Comparison of ENCODE assay signal across 31 cellular contexts in genomic region chr12:2418579-2418978, GRCh38.
"Had no signal": no experiment of that assay in that cellular context is flagged by ENCODE, and none has a peak within 500 bp of the region (broad histone marks: within the 10 kb centered on the region; RNA-seq: fewer than 3 reads in every experiment).

No MANE protein-coding gene starts in this region.

- H3K27ac Mint-ChIP-seq: activated CD4-positive, alpha-beta T cell treated with anti-CD3 and anti-CD28 coated beads for 36 hours; activated CD4-positive, alpha-beta T cell treated with anti-CD3 and anti-CD28 coated beads, Interleukin-2, amount 10 ng/mL, durations not matched to agents 7 days and 5 days; activated naive CD8-positive, alpha-beta T cell treated with anti-CD3 and anti-CD28 coated beads for 36 hours; activated T-helper 1 cell treated with anti-CD3 and anti-CD28 coated beads, Interleukin-12 subunit alpha, Interleukin-12 subunit beta, Interleukin-2, Interleukin-4 antibody, amounts not matched to agents 30 ng/mL and 10 ng/mL and 1 ng/mL, durations not matched to agents 14 hours and 24 hours and 36 hours; T-helper 1 cell treated with Interleukin-12 subunit alpha and Interleukin-12 subunit beta and Interleukin-4 antibody, amounts not matched to agents 30 μg/mL and 1 μg/mL, for 36 hours; T-helper 2 cell treated with Interferon-gamma antibody and Interleukin-4, amounts not matched to agents 5 μg/mL and 100 μg/mL, for 36 hours had no signal

- H3K4me1 Mint-ChIP-seq: activated CD4-positive, alpha-beta T cell treated with anti-CD3 and anti-CD28 coated beads for 36 hours; activated CD4-positive, alpha-beta T cell treated with anti-CD3 and anti-CD28 coated beads, Interleukin-2, amount 10 ng/mL, durations not matched to agents 7 days and 5 days; activated naive CD8-positive, alpha-beta T cell treated with anti-CD3 and anti-CD28 coated beads for 36 hours had no signal

- H3K27ac ChIP-seq: brain microvascular endothelial cell, SJSA1 had no signal

- H3K27me3 ChIP-seq: brain microvascular endothelial cell, MG63, SJSA1 had no signal

- H3K9me2 ChIP-seq: SK-N-SH had no signal

- H3K4me2 ChIP-seq: SK-N-SH had no signal

- H3K4me3 Mint-ChIP-seq: activated CD4-positive, alpha-beta T cell treated with anti-CD3 and anti-CD28 coated beads for 36 hours; activated CD4-positive, alpha-beta T cell treated with anti-CD3 and anti-CD28 coated beads, Interleukin-2, amount 10 ng/mL, durations not matched to agents 7 days and 5 days; activated naive CD8-positive, alpha-beta T cell treated with anti-CD3 and anti-CD28 coated beads for 36 hours; activated T-cell treated with anti-CD3 and anti-CD28 coated beads, Interleukin-2, amount 50 U/mL, for 4 hours; activated T-helper 1 cell treated with anti-CD3 and anti-CD28 coated beads, Interleukin-12 subunit alpha, Interleukin-12 subunit beta, Interleukin-2, Interleukin-4 antibody, amounts not matched to agents 30 ng/mL and 10 ng/mL and 1 ng/mL, durations not matched to agents 14 hours and 24 hours and 36 hours; T-helper 1 cell treated with Interleukin-12 subunit alpha and Interleukin-12 subunit beta and Interleukin-4 antibody, amounts not matched to agents 30 μg/mL and 1 μg/mL, for 36 hours; T-helper 2 cell treated with Interferon-gamma antibody and Interleukin-4, amounts not matched to agents 5 μg/mL and 100 μg/mL, for 36 hours had no signal

- H3K9me3 ChIP-seq: MG63, SJSA1, SK-N-SH had no signal

- H3K4me3 ChIP-seq: MG63, SJSA1 had no signal

- ATAC-seq: activated CD4-positive, alpha-beta T cell treated with anti-CD3 and anti-CD28 coated beads for 36 hours; activated CD4-positive, CD25-positive, alpha-beta regulatory T cell treated with anti-CD3 and anti-CD28 coated beads, Interleukin-2, amount 50 U/mL, for 24 hours; activated T-cell treated with anti-CD3 and anti-CD28 coated beads, Interleukin-2, amount 50 U/mL, for 4 hours; Panc1 had no signal

- H3K4me1 ChIP-seq: SJSA1 had no signal

- DNase-seq: activated CD4-positive, alpha-beta T cell treated with anti-CD3 and anti-CD28 coated beads for 36 hours; activated CD4-positive, alpha-beta T cell treated with anti-CD3 and anti-CD28 coated beads, Interleukin-2, amount 10 ng/mL, durations not matched to agents 7 days and 5 days; activated CD4-positive, alpha-beta T cell treated with anti-CD3 and anti-CD28 coated beads, Interleukin-2, amount 50 U/mL, for 48 hours; activated CD8-positive, alpha-beta memory T cell treated with anti-CD3 and anti-CD28 coated beads, Interleukin-2, amount 50 U/mL, for 4 hours; activated naive CD4-positive, alpha-beta T cell; activated naive CD4-positive, alpha-beta T cell treated with anti-CD3 and anti-CD28 coated beads, Interleukin-2, amount 50 U/mL, for 16 hours; activated naive CD8-positive, alpha-beta T cell treated with anti-CD3 and anti-CD28 coated beads for 36 hours; activated T-cell treated with anti-CD3 and anti-CD28 coated beads for 4 hours; activated T-cell treated with anti-CD3 and anti-CD28 coated beads, Interleukin-2, amount 50 U/mL, for 4 hours; amniotic stem cell; aorta; brain microvascular endothelial cell; central memory CD4-positive, alpha-beta T cell; Kasumi-1; KG1; MG63; MV-4-11; NCI-H1092; NCI-H1436 treated with DMSO at 0.1 percent for 48 hours; NCI-H1694 treated with DMSO at 0.1 percent for 48 hours; NCI-H2029; NCI-H345; NCI-H524 treated with DMSO at 0.1 percent for 48 hours; SHP77 treated with DMSO at 0.1 percent for 48 hours; SK-N-SH had no signal

- H3K36me3 Mint-ChIP-seq: activated naive CD8-positive, alpha-beta T cell treated with anti-CD3 and anti-CD28 coated beads for 36 hours had no signal

- H3K9ac ChIP-seq: SK-N-SH had no signal

- H3K9me3 Mint-ChIP-seq: activated CD4-positive, alpha-beta T cell treated with anti-CD3 and anti-CD28 coated beads, Interleukin-2, amount 10 ng/mL, durations not matched to agents 7 days and 5 days; activated naive CD8-positive, alpha-beta T cell treated with anti-CD3 and anti-CD28 coated beads for 36 hours; activated T-cell treated with anti-CD3 and anti-CD28 coated beads, Interleukin-2, amount 50 U/mL, for 4 hours; activated T-helper 1 cell treated with anti-CD3 and anti-CD28 coated beads, Interleukin-12 subunit alpha, Interleukin-12 subunit beta, Interleukin-2, Interleukin-4 antibody, amounts not matched to agents 30 ng/mL and 10 ng/mL and 1 ng/mL, durations not matched to agents 14 hours and 24 hours and 36 hours; T-helper 1 cell treated with Interleukin-12 subunit alpha and Interleukin-12 subunit beta and Interleukin-4 antibody, amounts not matched to agents 30 μg/mL and 1 μg/mL, for 36 hours; T-helper 2 cell treated with Interferon-gamma antibody and Interleukin-4, amounts not matched to agents 5 μg/mL and 100 μg/mL, for 36 hours had no signal

- H3K27me3 Mint-ChIP-seq: activated CD4-positive, alpha-beta T cell treated with anti-CD3 and anti-CD28 coated beads for 36 hours; activated CD4-positive, alpha-beta T cell treated with anti-CD3 and anti-CD28 coated beads, Interleukin-2, amount 10 ng/mL, durations not matched to agents 7 days and 5 days; activated naive CD8-positive, alpha-beta T cell treated with anti-CD3 and anti-CD28 coated beads for 36 hours had no signal

- H3K36me3 ChIP-seq: brain microvascular endothelial cell, MG63, SJSA1 had no signal
